40 cellular contexts compared by ENCODE assay signal in genomic region chr2:167616997-167617396, GRCh38.
"Had no signal": no experiment of that assay in that cellular context is flagged by ENCODE, and none has a peak within 500 bp of the region (broad histone marks: within the 10 kb centered on the region; RNA-seq: fewer than 3 reads in every experiment).

No MANE protein-coding gene starts in this region.

- ATAC-seq: activated naive CD4-positive, alpha-beta T cell treated with anti-CD3 and anti-CD28 coated beads, Interleukin-2, amount 50 U/mL, for 72 hours; activated naive CD8-positive, alpha-beta T cell treated with anti-CD3 and anti-CD28 coated beads, Interleukin-2, amount 50 U/mL, for 24 hours; activated T-cell treated with anti-CD3 and anti-CD28 coated beads, Interleukin-2, amount 50 U/mL, for 4 hours; activated T-cell treated with anti-CD3 and anti-CD28 coated beads, Interleukin-2, amount 50 U/mL, for 72 hours; activated T-helper 17 cell treated with anti-CD3 and anti-CD28 coated beads, Interleukin-2, amount 50 U/mL, for 72 hours; body of pancreas had no signal

- H3K27ac Mint-ChIP-seq: activated naive CD4-positive, alpha-beta T cell treated with anti-CD3 and anti-CD28 coated beads for 36 hours; activated naive CD4-positive, alpha-beta T cell treated with anti-CD3 and anti-CD28 coated beads, Interleukin-2, amount 10 ng/mL, durations not matched to agents 7 days and 5 days; activated naive CD4-positive, alpha-beta T cell treated with anti-CD3 and anti-CD28 coated beads, Interleukin-2, amount 50 U/mL, for 24 hours; activated naive CD4-positive, alpha-beta T cell treated with anti-CD3 and anti-CD28 coated beads, Interleukin-2, amount 50 U/mL, for 72 hours; activated naive CD8-positive, alpha-beta T cell; activated naive CD8-positive, alpha-beta T cell treated with anti-CD3 and anti-CD28 coated beads for 36 hours; activated naive CD8-positive, alpha-beta T cell treated with anti-CD3 and anti-CD28 coated beads, Interleukin-2, amount 10 ng/mL, durations not matched to agents 7 days and 5 days; activated naive CD8-positive, alpha-beta T cell treated with anti-CD3 and anti-CD28 coated beads, Interleukin-2, amount 50 U/mL, for 24 hours; activated T-cell treated with anti-CD3 and anti-CD28 coated beads, Interleukin-2, amount 50 U/mL, for 24 hours; activated T-cell treated with anti-CD3 and anti-CD28 coated beads, Interleukin-2, amount 50 U/mL, for 72 hours; activated T-helper 1 cell treated with anti-CD3 and anti-CD28 coated beads, Interleukin-12 subunit alpha, Interleukin-12 subunit beta, Interleukin-2, Interleukin-4 antibody, amounts not matched to agents 30 ng/mL and 10 ng/mL and 1 ng/mL, durations not matched to agents 14 hours and 24 hours and 36 hours; activated T-helper 17 cell treated with anti-CD3 and anti-CD28 coated beads, Interleukin-2, amount 50 U/mL, for 72 hours; activated T-helper 2 cell treated with anti-CD3 and anti-CD28 coated beads, Interferon-gamma antibody, Interleukin-2, Interleukin-4, amounts not matched to agents 10 μg/mL and 5 μg/mL and 100 μg/mL, durations not matched to agents 14 hours and 24 hours and 36 hours; brain had no signal

- H3K4me1 Mint-ChIP-seq: activated naive CD4-positive, alpha-beta T cell treated with anti-CD3 and anti-CD28 coated beads, Interleukin-2, amount 10 ng/mL, durations not matched to agents 7 days and 5 days; activated naive CD4-positive, alpha-beta T cell treated with anti-CD3 and anti-CD28 coated beads, Interleukin-2, amount 50 U/mL, for 24 hours; activated naive CD8-positive, alpha-beta T cell treated with anti-CD3 and anti-CD28 coated beads for 36 hours; activated naive CD8-positive, alpha-beta T cell treated with anti-CD3 and anti-CD28 coated beads, Interleukin-2, amount 10 ng/mL, durations not matched to agents 7 days and 5 days; activated naive CD8-positive, alpha-beta T cell treated with anti-CD3 and anti-CD28 coated beads, Interleukin-2, amount 50 U/mL, for 24 hours; activated T-helper 17 cell treated with anti-CD3 and anti-CD28 coated beads, Interleukin-2, amount 50 U/mL, for 72 hours; central memory CD8-positive, alpha-beta T cell had no signal

- H3K4me3 Mint-ChIP-seq: activated naive CD4-positive, alpha-beta T cell treated with anti-CD3 and anti-CD28 coated beads for 36 hours; activated naive CD4-positive, alpha-beta T cell treated with anti-CD3 and anti-CD28 coated beads, Interleukin-2, amount 10 ng/mL, durations not matched to agents 7 days and 5 days; activated naive CD4-positive, alpha-beta T cell treated with anti-CD3 and anti-CD28 coated beads, Interleukin-2, amount 50 U/mL, for 24 hours; activated naive CD8-positive, alpha-beta T cell; activated naive CD8-positive, alpha-beta T cell treated with anti-CD3 and anti-CD28 coated beads for 36 hours; activated naive CD8-positive, alpha-beta T cell treated with anti-CD3 and anti-CD28 coated beads, Interleukin-2, amount 10 ng/mL, durations not matched to agents 7 days and 5 days; activated naive CD8-positive, alpha-beta T cell treated with anti-CD3 and anti-CD28 coated beads, Interleukin-2, amount 50 U/mL, for 24 hours; activated T-cell treated with anti-CD3 and anti-CD28 coated beads, Interleukin-2, amount 50 U/mL, for 24 hours; activated T-cell treated with anti-CD3 and anti-CD28 coated beads, Interleukin-2, amount 50 U/mL, for 4 hours; activated T-cell treated with anti-CD3 and anti-CD28 coated beads, Interleukin-2, amount 50 U/mL, for 72 hours; activated T-helper 1 cell treated with anti-CD3 and anti-CD28 coated beads, Interleukin-12 subunit alpha, Interleukin-12 subunit beta, Interleukin-2, Interleukin-4 antibody, amounts not matched to agents 30 ng/mL and 10 ng/mL and 1 ng/mL, durations not matched to agents 14 hours and 24 hours and 36 hours; activated T-helper 17 cell treated with anti-CD3 and anti-CD28 coated beads, Interleukin-2, amount 50 U/mL, for 72 hours; brain; central memory CD8-positive, alpha-beta T cell had no signal

- H3K27ac ChIP-seq: adrenal gland, ascending aorta, body of pancreas, brain microvascular endothelial cell, breast epithelium, cardiac muscle cell had no signal

- H3K27me3 Mint-ChIP-seq: activated naive CD4-positive, alpha-beta T cell treated with anti-CD3 and anti-CD28 coated beads, Interleukin-2, amount 10 ng/mL, durations not matched to agents 7 days and 5 days; activated naive CD4-positive, alpha-beta T cell treated with anti-CD3 and anti-CD28 coated beads, Interleukin-2, amount 50 U/mL, for 24 hours; activated naive CD8-positive, alpha-beta T cell; activated naive CD8-positive, alpha-beta T cell treated with anti-CD3 and anti-CD28 coated beads for 36 hours; activated naive CD8-positive, alpha-beta T cell treated with anti-CD3 and anti-CD28 coated beads, Interleukin-2, amount 10 ng/mL, durations not matched to agents 7 days and 5 days; activated naive CD8-positive, alpha-beta T cell treated with anti-CD3 and anti-CD28 coated beads, Interleukin-2, amount 50 U/mL, for 24 hours; activated T-cell treated with anti-CD3 and anti-CD28 coated beads, Interleukin-2, amount 50 U/mL, for 24 hours; activated T-helper 17 cell treated with anti-CD3 and anti-CD28 coated beads, Interleukin-2, amount 50 U/mL, for 72 hours; brain; central memory CD8-positive, alpha-beta T cell had no signal

- H3K36me3 ChIP-seq: adrenal gland, ascending aorta, brain microvascular endothelial cell, breast epithelium, cardiac muscle cell had no signal

- FAIRE-seq: astrocyte, bronchial epithelial cell had no signal

- DNase-seq: activated effector memory CD4-positive, alpha-beta T cell treated with anti-CD3 and anti-CD28 coated beads, Interleukin-2, amount 50 U/mL, for 16 hours; activated effector memory CD4-positive, alpha-beta T cell treated with Interleukin-2 at 50 U/mL for 16 hours; activated gamma-delta T cell; activated gamma-delta T cell treated with Interleukin-2 at 50 U/mL for 16 hours; activated naive CD4-positive, alpha-beta T cell; activated naive CD4-positive, alpha-beta T cell treated with anti-CD3 and anti-CD28 coated beads for 36 hours; activated naive CD4-positive, alpha-beta T cell treated with anti-CD3 and anti-CD28 coated beads, Interleukin-2, amount 10 ng/mL, durations not matched to agents 7 days and 5 days; activated naive CD4-positive, alpha-beta T cell treated with anti-CD3 and anti-CD28 coated beads, Interleukin-2, amount 50 U/mL, for 16 hours; activated naive CD4-positive, alpha-beta T cell treated with Interleukin-2 at 50 U/mL for 16 hours; activated naive CD8-positive, alpha-beta T cell treated with anti-CD3 and anti-CD28 coated beads for 36 hours; activated naive CD8-positive, alpha-beta T cell treated with anti-CD3 and anti-CD28 coated beads, Interleukin-2, amount 10 ng/mL, durations not matched to agents 7 days and 5 days; activated naive CD8-positive, alpha-beta T cell treated with anti-CD3 and anti-CD28 coated beads, Interleukin-2, amount 50 U/mL, for 24 hours; activated T-cell treated with anti-CD3 and anti-CD28 coated beads, Interleukin-2, amount 50 U/mL, for 1 hour; activated T-cell treated with anti-CD3 and anti-CD28 coated beads, Interleukin-2, amount 50 U/mL, for 24 hours; activated T-cell treated with anti-CD3 and anti-CD28 coated beads, Interleukin-2, amount 50 U/mL, for 4 hours; activated T-cell treated with anti-CD3 and anti-CD28 coated beads, Interleukin-2, amount 50 U/mL, for 48 hours; activated T-cell treated with anti-CD3 and anti-CD28 coated beads, Interleukin-2, amount 50 U/mL, for 72 hours; adrenal gland; amniotic stem cell; amygdala; anterior cingulate cortex; aorta; body of pancreas; brain microvascular endothelial cell; caudate nucleus; central memory CD4-positive, alpha-beta T cell; cerebellar nuclear complex had no signal

- H3K9me3 ChIP-seq: ascending aorta, body of pancreas, breast epithelium had no signal

- H3K4me1 ChIP-seq: adrenal gland, ascending aorta, body of pancreas, breast epithelium had no signal

- H3K9me3 Mint-ChIP-seq: activated naive CD4-positive, alpha-beta T cell treated with anti-CD3 and anti-CD28 coated beads for 36 hours; activated naive CD4-positive, alpha-beta T cell treated with anti-CD3 and anti-CD28 coated beads, Interleukin-2, amount 10 ng/mL, durations not matched to agents 7 days and 5 days; activated naive CD8-positive, alpha-beta T cell treated with anti-CD3 and anti-CD28 coated beads for 36 hours; activated naive CD8-positive, alpha-beta T cell treated with anti-CD3 and anti-CD28 coated beads, Interleukin-2, amount 10 ng/mL, durations not matched to agents 7 days and 5 days; activated T-helper 1 cell treated with anti-CD3 and anti-CD28 coated beads, Interleukin-12 subunit alpha, Interleukin-12 subunit beta, Interleukin-2, Interleukin-4 antibody, amounts not matched to agents 30 ng/mL and 10 ng/mL and 1 ng/mL, durations not matched to agents 14 hours and 24 hours and 36 hours; activated T-helper 2 cell treated with anti-CD3 and anti-CD28 coated beads, Interferon-gamma antibody, Interleukin-2, Interleukin-4, amounts not matched to agents 10 μg/mL and 5 μg/mL and 100 μg/mL, durations not matched to agents 14 hours and 24 hours and 36 hours had no signal

- H3K36me3 Mint-ChIP-seq: activated naive CD4-positive, alpha-beta T cell treated with anti-CD3 and anti-CD28 coated beads, Interleukin-2, amount 10 ng/mL, durations not matched to agents 7 days and 5 days; activated naive CD4-positive, alpha-beta T cell treated with anti-CD3 and anti-CD28 coated beads, Interleukin-2, amount 50 U/mL, for 24 hours; activated naive CD4-positive, alpha-beta T cell treated with anti-CD3 and anti-CD28 coated beads, Interleukin-2, amount 50 U/mL, for 72 hours; activated naive CD8-positive, alpha-beta T cell; activated naive CD8-positive, alpha-beta T cell treated with anti-CD3 and anti-CD28 coated beads for 36 hours; activated naive CD8-positive, alpha-beta T cell treated with anti-CD3 and anti-CD28 coated beads, Interleukin-2, amount 10 ng/mL, durations not matched to agents 7 days and 5 days; brain had no signal

- H3K4me3 ChIP-seq: adrenal gland, ascending aorta, body of pancreas, breast epithelium, cardiac muscle cell had no signal

- H3K27me3 ChIP-seq: adrenal gland, ascending aorta, body of pancreas, brain microvascular endothelial cell, breast epithelium, cardiac muscle cell had no signal
